Comparison of ENCODE assay signal across 6 cellular contexts in genomic region chr7:152913492-152913891, GRCh38.
"Had no signal": no experiment of that assay in that cellular context is flagged by ENCODE, and none has a peak within 500 bp of the region (broad histone marks: within the 10 kb centered on the region; RNA-seq: fewer than 3 reads in every experiment).

No MANE protein-coding gene starts in this region.

- FAIRE-seq: G401.6, GM12878, GM18507, GM19239 had no signal

- ATAC-seq: GM12878 had no signal

- DNase-seq: GDM1, GF-D8 had no signal

- H3K4me3 ChIP-seq: GM12878 had no signal
